ENCODE assay signal across 8 cellular contexts in genomic region chr3:156643729-156644389, GRCh38. TPM values are rescaled to one million over a fixed set of nuclear protein-coding genes. Genes with fewer than 3 reads are reported as not detected.
A peak's percentile ranks its signal among the peaks of the same experiment; 100 is the strongest.
DNase-seq lines count a peak whose midpoint lies in the region; ATAC-seq and TF ChIP-seq lines count a peak whose summit lies in the region.

No MANE protein-coding gene starts in this region.

- peaks cover 0 to 3% (median 0%) of the 10 kb centered on the region in 5 donors for H3K9me3 Mint-ChIP-seq in CD8-positive, alpha-beta memory T cell
- peaks cover 14% of the 10 kb centered on the region for H3K9me3 Mint-ChIP-seq in activated CD4-positive, alpha-beta T cell treated with anti-CD3 and anti-CD28 coated beads, Interleukin-2, amount 10 ng/mL, durations not matched to agents 7 days and 5 days

- H3K27me3 Mint-ChIP-seq in CD8-positive, alpha-beta memory T cell: peaks cover 1 to 13% of the 10 kb centered on the region in 2 donors
- peaks cover 12% of the 10 kb centered on the region for H3K27me3 Mint-ChIP-seq in activated CD4-positive, alpha-beta T cell treated with anti-CD3 and anti-CD28 coated beads, Interleukin-2, amount 10 ng/mL, durations not matched to agents 7 days and 5 days

- in situ Hi-C loops in HAP-1 (cut with MboI; ENCODE audit: low sequenced_read_pairs): no loop called here

- peaks cover 16% of the 10 kb centered on the region for H3K4me1 ChIP-seq in CD8-positive, alpha-beta memory T cell (ENCODE audit: insufficient read depth, low read length)
- H3K4me1 ChIP-seq in HAP-1: no peaks in the 10 kb centered on the region

- peak; percentile 82 for ATAC-seq in GM19397 (IDR thresholded peaks at IDR 0.05; ENCODE audit: unreplicated experiment)
- peak; percentile 90 for ATAC-seq in HG03378 (IDR thresholded peaks at IDR 0.05; ENCODE audit: unreplicated experiment)

- H3K27ac ChIP-seq in CD8-positive, alpha-beta memory T cell (ENCODE audit: low read depth, low read length): no peak overlapping the region

- H3K4me3 ChIP-seq in CD8-positive, alpha-beta memory T cell (ENCODE audit: low read length): no peak overlapping the region
- no peak overlapping the region for H3K4me3 ChIP-seq in HAP-1
- no peak overlapping the region for H3K4me3 ChIP-seq in foreskin fibroblast (ENCODE audit: low read depth in 1 of 2, low read length in 2 of 2)

- no peak for TF ChIP-seq CTCF in foreskin fibroblast (IDR thresholded peaks at IDR 0.05; ENCODE audit: low read depth, low read length)

- H3K4me1 Mint-ChIP-seq in CD8-positive, alpha-beta memory T cell: peaks cover 12 to 20% (median 20%) of the 10 kb centered on the region in 3 donors
- peaks cover 28% of the 10 kb centered on the region for H3K4me1 Mint-ChIP-seq in activated CD4-positive, alpha-beta T cell treated with anti-CD3 and anti-CD28 coated beads, Interleukin-2, amount 10 ng/mL, durations not matched to agents 7 days and 5 days

- DNase-seq in CD8-positive, alpha-beta memory T cell: peak in 4 of 5 donors; percentile 9 to 54 (median 36)
- peak; percentile 67 for DNase-seq in activated CD4-positive, alpha-beta T cell treated with anti-CD3 and anti-CD28 coated beads, Interleukin-2, amount 10 ng/mL, durations not matched to agents 7 days and 5 days
- DNase-seq in left kidney (ENCODE audit: low read depth, low spot score) (peak; percentile 85), HAP-1 (ENCODE audit: low spot score in 2 of 2) (no peak), DMS53 treated with DMSO at 0.1 percent for 48 hours (lab: John Stamatoyannopoulos, UW; ENCODE audit: unreplicated experiment) (no peak), foreskin fibroblast (no peak)

- peak overlapping the region; percentile 46 to 96 (median 82) for H3K27ac Mint-ChIP-seq in CD8-positive, alpha-beta memory T cell
- peak overlapping the region; percentile 86 for H3K27ac Mint-ChIP-seq in activated CD4-positive, alpha-beta T cell treated with anti-CD3 and anti-CD28 coated beads, Interleukin-2, amount 10 ng/mL, durations not matched to agents 7 days and 5 days

- H3K9me3 ChIP-seq in CD8-positive, alpha-beta memory T cell (ENCODE audit: low read length): no peaks in the 10 kb centered on the region
- no peaks in the 10 kb centered on the region for H3K9me3 ChIP-seq in HAP-1

- no peaks in the 10 kb centered on the region for H3K27me3 ChIP-seq in CD8-positive, alpha-beta memory T cell (ENCODE audit: insufficient read depth, low read length, poor library complexity, severe bottlenecking)
- 0 out of 2 replicates have a peak, but pooled peaks cover 2% of the 10 kb centered on the region for H3K27me3 ChIP-seq in HAP-1 (ENCODE audit: low read depth)

- H3K4me3 Mint-ChIP-seq in CD8-positive, alpha-beta memory T cell: peak overlapping the region in 6 of 7 donors; percentile 60 to 81 (median 72)
- H3K4me3 Mint-ChIP-seq in activated CD4-positive, alpha-beta T cell treated with anti-CD3 and anti-CD28 coated beads, Interleukin-2, amount 10 ng/mL, durations not matched to agents 7 days and 5 days: peak overlapping the region; percentile 47

- H3K36me3 Mint-ChIP-seq in CD8-positive, alpha-beta memory T cell: peaks cover 0 to 4% (median 0%) of the 10 kb centered on the region in 3 donors
- peaks cover 11% of the 10 kb centered on the region for H3K36me3 Mint-ChIP-seq in activated CD4-positive, alpha-beta T cell treated with anti-CD3 and anti-CD28 coated beads, Interleukin-2, amount 10 ng/mL, durations not matched to agents 7 days and 5 days (ENCODE audit: low read depth)

- H3K36me3 ChIP-seq in CD8-positive, alpha-beta memory T cell (ENCODE audit: insufficient read depth, low read length): no peaks in the 10 kb centered on the region
- no peaks in the 10 kb centered on the region for H3K36me3 ChIP-seq in HAP-1 (replicated peaks)

- POLR2A ChIA-PET in CD8-positive, alpha-beta memory T cell (lab: Charles Lee): interaction anchor here (1.4 kb wide), 1 partner anchor 30 kb away, joined by 4 read pairs; no protein-coding TSS in a partner anchor
- POLR2A ChIA-PET in activated CD4-positive, alpha-beta T cell treated with anti-CD3 and anti-CD28 coated beads, Interleukin-2, amount 10 ng/mL, durations not matched to agents 7 days and 5 days (lab: Charles Lee): interaction anchor here (0.5 to 1.4 kb wide), 2 partner anchors 31 to 166 kb away, joined by 3 to 4 read pairs; partner anchors contain the start of gene TIPARP

- CTCF ChIA-PET in CD8-positive, alpha-beta memory T cell (lab: Charles Lee): interaction anchor here (1.1 to 2.1 kb wide), 4 partner anchors 30 to 494 kb away, joined by 3 to 4 read pairs (median 4); no protein-coding TSS in a partner anchor
- CTCF ChIA-PET in activated CD4-positive, alpha-beta T cell treated with anti-CD3 and anti-CD28 coated beads, Interleukin-2, amount 10 ng/mL, durations not matched to agents 7 days and 5 days (lab: Charles Lee): interaction anchor here (0.6 kb wide), 1 partner anchor 24 kb away, joined by 3 read pairs; no protein-coding TSS in a partner anchor

RNA-seq across cellular contexts. Expression of gene TIPARP, which starts 30.5 kb away (rescaled TPM):
- total RNA-seq in CD8-positive, alpha-beta memory T cell: 10 to 100 TPM; 36.0 to 37.0 TPM
- polyA plus RNA-seq in CD8-positive, alpha-beta memory T cell: 19.8 TPM
- 10 to 100 TPM; 58.0 to 66.0 TPM for total RNA-seq in activated CD4-positive, alpha-beta T cell treated with anti-CD3 and anti-CD28 coated beads, Interleukin-2, amount 10 ng/mL, durations not matched to agents 7 days and 5 days

Comparison
In these comparisons a context has a peak if more than half of its experiments do, and no peak if none do; other contexts are left out.
1. DNase-seq: peak in CD8-positive, alpha-beta memory T cell (4 of 5), activated CD4-positive, alpha-beta T cell treated with anti-CD3 and anti-CD28 coated beads, Interleukin-2, amount 10 ng/mL, durations not matched to agents 7 days and 5 days (single experiment) and left kidney (single experiment); none in HAP-1 (0 of 2), DMS53 treated with DMSO at 0.1 percent for 48 hours (single experiment) and foreskin fibroblast (0 of 2).